20 cellular contexts compared by ENCODE assay signal in genomic region chr1:95951291-95951690, GRCh38.
"Had no signal": no experiment of that assay in that cellular context is flagged by ENCODE, and none has a peak within 500 bp of the region (broad histone marks: within the 10 kb centered on the region; RNA-seq: fewer than 3 reads in every experiment).

No MANE protein-coding gene starts in this region.

- H3K36me3 Mint-ChIP-seq: activated naive CD8-positive, alpha-beta T cell treated with anti-CD3 and anti-CD28 coated beads, Interleukin-2, amount 10 ng/mL, durations not matched to agents 7 days and 5 days had no signal

- ATAC-seq: activated CD8-positive, alpha-beta T cell treated with anti-CD3 and anti-CD28 coated beads for 36 hours; effector memory CD8-positive, alpha-beta T cell; left colon; psoas muscle; right cardiac atrium; stimulated activated naive CD8-positive, alpha-beta T cell treated with anti-CD3 and anti-CD28 coated beads, Interleukin-15, Interleukin-2, amounts not matched to agents 100 U/mL and 50 U/mL, for 24 hours had no signal

- H3K4me3 Mint-ChIP-seq: activated CD8-positive, alpha-beta T cell treated with anti-CD3 and anti-CD28 coated beads for 36 hours; activated naive CD8-positive, alpha-beta T cell treated with anti-CD3 and anti-CD28 coated beads, Interleukin-2, amount 10 ng/mL, durations not matched to agents 7 days and 5 days; effector memory CD8-positive, alpha-beta T cell; neural crest cell had no signal

- H3K27me3 Mint-ChIP-seq: activated CD8-positive, alpha-beta T cell treated with anti-CD3 and anti-CD28 coated beads for 36 hours; activated naive CD8-positive, alpha-beta T cell treated with anti-CD3 and anti-CD28 coated beads, Interleukin-2, amount 10 ng/mL, durations not matched to agents 7 days and 5 days; effector memory CD8-positive, alpha-beta T cell had no signal

- H3K27ac ChIP-seq: cardiac muscle cell, hepatocyte, psoas muscle, tibial artery had no signal

- H3K79me2 ChIP-seq: hepatocyte had no signal

- H2AFZ ChIP-seq: hepatocyte had no signal

- H3K27me3 ChIP-seq: cardiac muscle cell, hepatocyte, tibial artery had no signal

- H3K36me3 ChIP-seq: cardiac muscle cell, tibial artery had no signal

- H3K27ac Mint-ChIP-seq: activated CD8-positive, alpha-beta T cell treated with anti-CD3 and anti-CD28 coated beads for 36 hours; activated naive CD8-positive, alpha-beta T cell treated with anti-CD3 and anti-CD28 coated beads, Interleukin-2, amount 10 ng/mL, durations not matched to agents 7 days and 5 days; activated T-helper 2 cell treated with anti-CD3 and anti-CD28 coated beads, Interferon-gamma antibody, Interleukin-2, Interleukin-4, amounts not matched to agents 10 μg/mL and 5 μg/mL and 100 μg/mL, durations not matched to agents 14 hours and 24 hours and 36 hours; effector memory CD8-positive, alpha-beta T cell had no signal

- H3K4me3 ChIP-seq: cardiac muscle cell, hepatocyte, lung, psoas muscle, tibial artery had no signal

- DNase-seq: activated CD4-positive, alpha-beta T cell treated with anti-CD3 and anti-CD28 coated beads for 48 hours; activated CD4-positive, CD25-positive, alpha-beta regulatory T cell; activated CD8-positive, alpha-beta T cell treated with anti-CD3 and anti-CD28 coated beads for 36 hours; activated naive CD4-positive, alpha-beta T cell treated with Interleukin-2 at 50 U/mL for 16 hours; activated naive CD8-positive, alpha-beta T cell treated with anti-CD3 and anti-CD28 coated beads, Interleukin-2, amount 10 ng/mL, durations not matched to agents 7 days and 5 days; activated T-cell treated with anti-CD3 and anti-CD28 coated beads, Interleukin-2, amount 50 U/mL, for 1 hour; amygdala; effector memory CD8-positive, alpha-beta T cell; foreskin fibroblast; left colon; psoas muscle; right cardiac atrium; stimulated activated naive CD8-positive, alpha-beta T cell treated with anti-CD3 and anti-CD28 coated beads, Interleukin-15, Interleukin-2, amounts not matched to agents 100 U/mL and 50 U/mL, for 24 hours; substantia nigra; tibial artery had no signal

- H3K4me1 ChIP-seq: psoas muscle had no signal

- H3K4me2 ChIP-seq: hepatocyte had no signal

- H3K9me3 Mint-ChIP-seq: activated CD8-positive, alpha-beta T cell treated with anti-CD3 and anti-CD28 coated beads for 36 hours; activated T-helper 2 cell treated with anti-CD3 and anti-CD28 coated beads, Interferon-gamma antibody, Interleukin-2, Interleukin-4, amounts not matched to agents 10 μg/mL and 5 μg/mL and 100 μg/mL, durations not matched to agents 14 hours and 24 hours and 36 hours; neural crest cell had no signal

- H3K9me3 ChIP-seq: psoas muscle, tibial artery had no signal
